Comparison of ENCODE assay signal across 9 cellular contexts in genomic region chr2:10449838-10450691, GRCh38. TPM values are rescaled to one million over a fixed set of nuclear protein-coding genes. Genes with fewer than 3 reads are reported as not detected.
A peak's percentile ranks its signal among the peaks of the same experiment; 100 is the strongest.
DNase-seq lines count a peak whose midpoint lies in the region; ATAC-seq, FAIRE-seq and TF ChIP-seq lines count a peak whose summit lies in the region.
"Had no signal": no experiment of that assay in that cellular context is flagged by ENCODE, and none has a peak within 500 bp of the region (broad histone marks: within the 10 kb centered on the region; RNA-seq: fewer than 3 reads in every experiment).

No MANE protein-coding gene starts in this region.

- no peaks in the 10 kb centered on the region for H3K27me3 ChIP-seq in GM23248 (replicated peaks; ENCODE audit: insufficient read depth)
- H3K27me3 ChIP-seq in PC-3 (ENCODE audit: low read length): no peaks in the 10 kb centered on the region
- no peaks in the 10 kb centered on the region for H3K27me3 ChIP-seq in neuronal stem cell (ENCODE audit: control insufficient read depth in 3 of 3, insufficient read depth in 3 of 3, low read depth in 1 of 3, low read length in 3 of 3)
- H3K27me3 ChIP-seq in gastrocnemius medialis: no peaks in the 10 kb centered on the region
- H3K27me3 ChIP-seq: brain microvascular endothelial cell had no signal

- H3K79me1 ChIP-seq in neuronal stem cell (ENCODE audit: low read depth, low read length): no peaks in the 10 kb centered on the region

- H3K27ac ChIP-seq in GM23248 (no peak overlapping the region), PC-3 (ENCODE audit: low read length) (peak overlapping the region; percentile 92), neuronal stem cell (replicated peaks; ENCODE audit: low read length) (no peak overlapping the region), gastrocnemius medialis (no peak overlapping the region)
- H3K27ac ChIP-seq: brain microvascular endothelial cell had no signal

- H2BK5ac ChIP-seq in neuronal stem cell (ENCODE audit: low read length): no peak overlapping the region

- H4K8ac ChIP-seq in neuronal stem cell (ENCODE audit: low read depth, low read length): no peak overlapping the region

- intact Hi-C loops in PC-3 (cut with micrococcal nuclease): loop anchor here (5.0 kb wide), 1 partner anchor 147 kb away; no protein-coding TSS in a partner anchor
- intact Hi-C loops in gastrocnemius medialis (cut with DNase I; ENCODE audit: low total_unique reads): loop anchor here (2.0 to 10.0 kb wide), 3 partner anchors 49 to 495 kb away; partner anchors contain the start of genes GRHL1 and KLF11

- no peaks in the 10 kb centered on the region for H3K27me3 Mint-ChIP-seq in effector memory CD8-positive, alpha-beta T cell

- no peak for TF ChIP-seq POLR2A in gastrocnemius medialis (IDR thresholded peaks at IDR 0.05)

- H3K14ac ChIP-seq in neuronal stem cell (ENCODE audit: low read length): no peak overlapping the region

- H2AFZ ChIP-seq in GM23248: no peak overlapping the region
- no peak overlapping the region for H2AFZ ChIP-seq in PC-3 (ENCODE audit: low read length)
- no peak overlapping the region for H2AFZ ChIP-seq in neuronal stem cell (ENCODE audit: low read length)

- no peak overlapping the region for H2BK15ac ChIP-seq in neuronal stem cell (ENCODE audit: low read length)

- H3K4me2 ChIP-seq in GM23248 (ENCODE audit: unreplicated experiment): peak overlapping the region; percentile 72
- peak overlapping the region; percentile 92 for H3K4me2 ChIP-seq in PC-3 (ENCODE audit: low read length)
- H3K4me2 ChIP-seq in neuronal stem cell (ENCODE audit: insufficient read depth, low read length, poor library complexity, severe bottlenecking): no peak overlapping the region

- in situ Hi-C loops in GM23248 (cut with MboI): loop anchor here (25.0 kb wide), 1 partner anchor 663 kb away; no protein-coding TSS in a partner anchor
- in situ Hi-C loops in gastrocnemius medialis (cut with MboI; ENCODE audit: low sequenced_read_pairs in 4 of 4): loop anchor here in 1 of 4 donors (25.0 kb wide), 1 partner anchor 212 kb away; no protein-coding TSS in a partner anchor

- ATAC-seq in PC-3 (peak; percentile 1; the same call in 1 of the 2 replicates), gastrocnemius medialis (no peak), HG02840 (IDR thresholded peaks at IDR 0.05; ENCODE audit: low FRiP score, unreplicated experiment) (no peak)
- no peak for ATAC-seq in effector memory CD8-positive, alpha-beta T cell (replicated peaks)

- H2BK12ac ChIP-seq in neuronal stem cell (ENCODE audit: low read length): no peak overlapping the region

- H3K9me3 ChIP-seq in GM23248 (ENCODE audit: low read depth) (no peaks in the 10 kb centered on the region), PC-3 (ENCODE audit: low read length) (no peaks in the 10 kb centered on the region), neuronal stem cell (replicated peaks in 1 of 2; ENCODE audit: control insufficient read depth in 2 of 2, insufficient read depth in 1 of 2, low read depth in 1 of 2, low read length in 2 of 2) (no peaks in the 10 kb centered on the region), gastrocnemius medialis (no peaks in the 10 kb centered on the region)

- H3K4me1 Mint-ChIP-seq in effector memory CD8-positive, alpha-beta T cell (ENCODE audit: low read depth in 2 of 2): peaks cover 10 to 13% of the 10 kb centered on the region in 2 donors

- FAIRE-seq in urothelium cell line (lab: Jason Lieb, UNC): no peak

- TF ChIP-seq CTCF in PC-3 (conservative IDR thresholded peaks at IDR 0.05; ENCODE audit: low read depth, low read length): no peak
- no peak for TF ChIP-seq CTCF in gastrocnemius medialis (IDR thresholded peaks at IDR 0.05 in 4 of 5, conservative IDR thresholded peaks at IDR 0.05 in 1 of 5)

- H2AK5ac ChIP-seq in neuronal stem cell (ENCODE audit: low read depth, low read length): peak overlapping the region; percentile 49

- no peaks in the 10 kb centered on the region for H3K9me3 Mint-ChIP-seq in effector memory CD8-positive, alpha-beta T cell

- peak overlapping the region; percentile 22 for H3K18ac ChIP-seq in neuronal stem cell (ENCODE audit: low read length)

- H3K4me3 Mint-ChIP-seq in effector memory CD8-positive, alpha-beta T cell: peak overlapping the region; percentile 78 to 80

- no TSS peak for BruUV-seq in PC-3 (replicated peaks; lab: Mats Ljungman, UMichigan)

- H2BK120ac ChIP-seq in neuronal stem cell (ENCODE audit: low read depth, low read length): peak overlapping the region; percentile 27

- H3K4ac ChIP-seq in neuronal stem cell (ENCODE audit: low read length): no peak overlapping the region

- DNase-seq in GM23248 (no peak), PC-3 (peak; percentile 54), neuronal stem cell (ENCODE audit: low spot score) (no peak), urothelium cell line (ENCODE audit: low spot score) (no peak), gastrocnemius medialis (no peak)
- no peak for DNase-seq in effector memory CD8-positive, alpha-beta T cell
- DNase-seq: brain microvascular endothelial cell, HCEC 1CT had no signal

- CTCF ChIA-PET in PC-3 (lab: Charles Lee): interaction anchor here (0.6 kb wide), 1 partner anchor 145 kb away, joined by 3 read pairs; no protein-coding TSS in a partner anchor

- H4K20me1 ChIP-seq in GM23248 (ENCODE audit: insufficient read depth) (peaks cover 3% of the 10 kb centered on the region; the same call in 1 of the 2 replicates), PC-3 (ENCODE audit: low read length) (peaks cover 26% of the 10 kb centered on the region)

- H3K27ac Mint-ChIP-seq in effector memory CD8-positive, alpha-beta T cell: peak overlapping the region in 1 of 2 donors; percentile 49

- H3K9me2 ChIP-seq in GM23248 (ENCODE audit: insufficient read depth): no peaks in the 10 kb centered on the region
- H3K9me2 ChIP-seq in PC-3 (replicated peaks; ENCODE audit: low read length): no peaks in the 10 kb centered on the region

- H3F3A ChIP-seq in GM23248 (ENCODE audit: insufficient read depth): peaks cover 21% of the 10 kb centered on the region
- H3F3A ChIP-seq in PC-3 (ENCODE audit: low read length, unreplicated experiment): peaks cover 4% of the 10 kb centered on the region

- peaks cover 27% of the 10 kb centered on the region for H3K79me2 ChIP-seq in GM23248 (ENCODE audit: insufficient read depth)
- H3K79me2 ChIP-seq in PC-3 (ENCODE audit: low read length): peaks cover 45% of the 10 kb centered on the region

- no peak overlapping the region for H3K9ac ChIP-seq in GM23248
- peak overlapping the region; percentile 97 for H3K9ac ChIP-seq in PC-3 (ENCODE audit: low read length)
- no peak overlapping the region for H3K9ac ChIP-seq in neuronal stem cell (ENCODE audit: low read depth, low read length, poor library complexity)

- H3K4me3 ChIP-seq in GM23248: no peak overlapping the region
- H3K4me3 ChIP-seq in PC-3 (ENCODE audit: low read length): peak overlapping the region; percentile 68
- peak overlapping the region in 1 of 2 donors; percentile 86 for H3K4me3 ChIP-seq in neuronal stem cell (ENCODE audit: low read length in 2 of 2)
- H3K4me3 ChIP-seq in gastrocnemius medialis: no peak overlapping the region

- H3K4me1 ChIP-seq in GM23248 (ENCODE audit: insufficient read depth): peaks cover 15% of the 10 kb centered on the region
- H3K4me1 ChIP-seq in PC-3 (ENCODE audit: insufficient read depth, low read length): peaks cover 51% of the 10 kb centered on the region
- peaks cover 4 to 21% of the 10 kb centered on the region in 2 donors for H3K4me1 ChIP-seq in neuronal stem cell (ENCODE audit: control insufficient read depth in 2 of 2, insufficient read depth in 1 of 2, low read depth in 1 of 2, low read length in 2 of 2)
- peaks cover 42 to 45% of the 10 kb centered on the region in 2 donors for H3K4me1 ChIP-seq in gastrocnemius medialis

- peaks cover 34% of the 10 kb centered on the region for H3K36me3 Mint-ChIP-seq in effector memory CD8-positive, alpha-beta T cell (ENCODE audit: insufficient read depth)

- WGBS in GM23248 (ENCODE audit: low coverage in 1 of 2, low lambda C conversion rate in 2 of 2, missing lambda C conversion rate in 2 of 2), 2 experiments: 87 to 88% methylated on average over 21 to 22 of the region's 22 CpGs
- no CpG with 5 or more reads among the region's 22 CpGs for WGBS in neuronal stem cell (ENCODE audit: extremely low coverage in 2 of 2, insufficient read length in 2 of 2, insufficient replicate concordance in 1 of 2), 2 donors

- H4K91ac ChIP-seq in neuronal stem cell (ENCODE audit: low read depth, low read length, poor library complexity): no peak overlapping the region

- POLR2A ChIA-PET in PC-3 (lab: Charles Lee; ENCODE audit: unreplicated experiment): interaction anchor here (0.7 kb wide), 1 partner anchor 44 kb away, joined by 5 read pairs; no protein-coding TSS in a partner anchor

- H3K36me3 ChIP-seq in GM23248 (ENCODE audit: low read depth) (no peaks in the 10 kb centered on the region), PC-3 (ENCODE audit: low read depth, low read length) (peaks cover 24% of the 10 kb centered on the region), neuronal stem cell (replicated peaks in 1 of 2; ENCODE audit: control insufficient read depth in 2 of 2, insufficient read depth in 2 of 2, low read length in 2 of 2) (peaks cover 2 to 22% of the 10 kb centered on the region in 2 donors), gastrocnemius medialis (no peaks in the 10 kb centered on the region)
- H3K36me3 ChIP-seq: brain microvascular endothelial cell had no signal

- H3K23ac ChIP-seq in neuronal stem cell (ENCODE audit: low read depth, low read length, poor library complexity): no peak overlapping the region

RNA-seq across cellular contexts. Expression of gene ODC1, which starts 1.9 kb away (rescaled TPM):
- 106 and 114 TPM in 2 replicates for total RNA-seq in GM23248 (2014; rRNA removed; shearing (Covaris generic))
- 58.3 and 61.5 TPM in 2 replicates for polyA plus RNA-seq in GM23248 (2016; fragmentation: Nextera tagmentation; extraction: Ambion mirVana)
- total RNA-seq in PC-3 (2014; rRNA removed) (712 and 714 TPM in 2 replicates), gastrocnemius medialis (100 to 1,000 TPM; 134 to 339 (median 255) TPM)
- polyA plus RNA-seq in neuronal stem cell (2013, experiment 1 of 2): 196 TPM
- 192 TPM for polyA plus RNA-seq in neuronal stem cell (2013, experiment 2 of 2)
